Comparison of ENCODE assay signal across 11 cellular contexts in genomic region chr1:45752014-45752413, GRCh38. TPM values are rescaled to one million over a fixed set of nuclear protein-coding genes. Genes with fewer than 3 reads are reported as not detected.
A peak's percentile ranks its signal among the peaks of the same experiment; 100 is the strongest.
DNase-seq lines count a peak whose midpoint lies in the region; ATAC-seq and TF ChIP-seq lines count a peak whose summit lies in the region.
"Had no signal": no experiment of that assay in that cellular context is flagged by ENCODE, and none has a peak within 500 bp of the region (broad histone marks: within the 10 kb centered on the region; RNA-seq: fewer than 3 reads in every experiment).

No MANE protein-coding gene starts in this region.

- H3K4me1 Mint-ChIP-seq in activated T-cell treated with anti-CD3 and anti-CD28 coated beads, Interleukin-2, amount 50 U/mL, for 24 hours (ENCODE audit: low read depth): peaks cover 29% of the 10 kb centered on the region
- peaks cover 7% of the 10 kb centered on the region for H3K4me1 Mint-ChIP-seq in stimulated activated effector memory CD8-positive, alpha-beta T cell treated with anti-CD3 and anti-CD28 coated beads, Interleukin-12 subunit alpha, Interleukin-12 subunit beta, amount 100 ng/mL, for 72 hours

- H3K27me3 Mint-ChIP-seq in activated T-cell treated with anti-CD3 and anti-CD28 coated beads, Interleukin-2, amount 50 U/mL, for 24 hours: no peaks in the 10 kb centered on the region

- peak overlapping the region; percentile 56 for H3K4me3 Mint-ChIP-seq in activated T-cell treated with anti-CD3 and anti-CD28 coated beads, Interleukin-2, amount 50 U/mL, for 24 hours
- peak overlapping the region; percentile 98 for H3K4me3 Mint-ChIP-seq in stimulated activated effector memory CD8-positive, alpha-beta T cell treated with anti-CD3 and anti-CD28 coated beads, Interleukin-12 subunit alpha, Interleukin-12 subunit beta, amount 100 ng/mL, for 72 hours

- no peak for ATAC-seq in stimulated activated effector memory CD8-positive, alpha-beta T cell treated with anti-CD3 and anti-CD28 coated beads, Interleukin-12 subunit alpha, Interleukin-12 subunit beta, amount 100 ng/mL, for 72 hours
- ATAC-seq in esophagus mucosa: no peak

- peak overlapping the region; percentile 93 for H3K27ac ChIP-seq in VCaP
- H3K27ac ChIP-seq in epithelial cell of prostate: peak overlapping the region; percentile 21

- no peak for DNase-seq in activated T-cell treated with anti-CD3 and anti-CD28 coated beads, Interleukin-2, amount 50 U/mL, for 24 hours
- no peak for DNase-seq in activated T-cell treated with anti-CD3 and anti-CD28 coated beads, Interleukin-2, amount 50 U/mL, for 48 hours
- DNase-seq in epithelial cell of prostate (ENCODE audit: low read depth, low spot score): no peak
- no peak for DNase-seq in stimulated activated effector memory CD8-positive, alpha-beta T cell treated with anti-CD3 and anti-CD28 coated beads, Interleukin-12 subunit alpha, Interleukin-12 subunit beta, amount 100 ng/mL, for 72 hours (ENCODE audit: low spot score in 2 of 2)
- DNase-seq in GF-D8 (lab: John Stamatoyannopoulos, UW): no peak
- DNase-seq in NCI-H510A (lab: John Stamatoyannopoulos, UW): no peak
- DNase-seq: ACHN, NCI-H2029, NCI-H526 had no signal

- H3K9me3 Mint-ChIP-seq in activated T-cell treated with anti-CD3 and anti-CD28 coated beads, Interleukin-2, amount 50 U/mL, for 24 hours: peaks cover 9% of the 10 kb centered on the region
- peaks cover 3% of the 10 kb centered on the region for H3K9me3 Mint-ChIP-seq in stimulated activated effector memory CD8-positive, alpha-beta T cell treated with anti-CD3 and anti-CD28 coated beads, Interleukin-12 subunit alpha, Interleukin-12 subunit beta, amount 100 ng/mL, for 72 hours

- no peak for TF ChIP-seq CTCF in VCaP (conservative IDR thresholded peaks at IDR 0.05)

- peaks cover 6% of the 10 kb centered on the region for H3K36me3 Mint-ChIP-seq in activated T-cell treated with anti-CD3 and anti-CD28 coated beads, Interleukin-2, amount 50 U/mL, for 24 hours (ENCODE audit: low read depth)
- H3K36me3 Mint-ChIP-seq in stimulated activated effector memory CD8-positive, alpha-beta T cell treated with anti-CD3 and anti-CD28 coated beads, Interleukin-12 subunit alpha, Interleukin-12 subunit beta, amount 100 ng/mL, for 72 hours: peaks cover 14% of the 10 kb centered on the region

- H3K27ac Mint-ChIP-seq in activated T-cell treated with anti-CD3 and anti-CD28 coated beads, Interleukin-2, amount 50 U/mL, for 24 hours: peak overlapping the region; percentile 71
- H3K27ac Mint-ChIP-seq in stimulated activated effector memory CD8-positive, alpha-beta T cell treated with anti-CD3 and anti-CD28 coated beads, Interleukin-12 subunit alpha, Interleukin-12 subunit beta, amount 100 ng/mL, for 72 hours: peak overlapping the region; percentile 72

RNA-seq across cellular contexts. Expression of gene IPP, which starts 1.6 kb away (rescaled TPM):
- total RNA-seq in esophagus mucosa: 10.4 TPM

RNA-seq across cellular contexts. Expression of gene MAST2, which starts 51.4 kb away (rescaled TPM):
- 8.4 TPM for total RNA-seq in esophagus mucosa
